In genomic region chr2:79982445-79982844, GRCh38 we compare ENCODE assay signal across 1 cellular context.
TF ChIP-seq lines count a peak whose summit lies in the region.

No MANE protein-coding gene starts in this region.

TF ChIP-seq in K562, 482 proteins besides CTCF, POLR2A, EP300 and RAD21 (continued from another document):
- TF ChIP-seq DNMT1 (IDR thresholded peaks at IDR 0.05), result no peak
